Comparison of ENCODE assay signal across 20 cellular contexts in genomic region chr17:45104497-45104896, GRCh38. TPM values are rescaled to one million over a fixed set of nuclear protein-coding genes. Genes with fewer than 3 reads are reported as not detected.
DNase-seq lines count a peak whose midpoint lies in the region; ATAC-seq and TF ChIP-seq lines count a peak whose summit lies in the region.
"Had no signal": no experiment of that assay in that cellular context is flagged by ENCODE, and none has a peak within 500 bp of the region (broad histone marks: within the 10 kb centered on the region; RNA-seq: fewer than 3 reads in every experiment).

No MANE protein-coding gene starts in this region.

- no peak overlapping the region for H3K4me3 Mint-ChIP-seq in neural progenitor cell
- H3K4me3 Mint-ChIP-seq: CD4-positive, alpha-beta T cell had no signal

- H3K79me2 ChIP-seq in neural progenitor cell (ENCODE audit: low read depth), result no peaks in the 10 kb centered on the region
- no peaks in the 10 kb centered on the region for H3K79me2 ChIP-seq in GM23248 (ENCODE audit: insufficient read depth)

- H3K4me3 ChIP-seq in heart right ventricle (no peak overlapping the region), ascending aorta (no peak overlapping the region), neural progenitor cell (no peak overlapping the region), subcutaneous abdominal adipose tissue (ENCODE audit: low read depth in 1 of 5, low read length in 5 of 5) (no peak overlapping the region), GM23248 (no peak overlapping the region)

- no peaks in the 10 kb centered on the region for H3K9me2 ChIP-seq in GM23248 (ENCODE audit: insufficient read depth)

- intact Hi-C loops in heart right ventricle (cut with DNase I), result loop anchor here in 1 of 10 donors (10.0 kb wide), 1 partner anchor 330 kb away; no protein-coding TSS in a partner anchor
- intact Hi-C loops in cardiac septum (cut with DNase I), result no loop called here
- intact Hi-C loops in ascending aorta (cut with DNase I), result no loop called here

- no peaks in the 10 kb centered on the region for H3K4me1 Mint-ChIP-seq in neural progenitor cell

- no peak overlapping the region for H3K27ac Mint-ChIP-seq in neural progenitor cell
- H3K27ac Mint-ChIP-seq: CD4-positive, alpha-beta T cell had no signal

- no peaks in the 10 kb centered on the region for H3K27me3 ChIP-seq in heart right ventricle
- no peaks in the 10 kb centered on the region for H3K27me3 ChIP-seq in ascending aorta
- H3K27me3 ChIP-seq in neural progenitor cell, result no peaks in the 10 kb centered on the region
- H3K27me3 ChIP-seq in subcutaneous abdominal adipose tissue (ENCODE audit: control insufficient read depth in 5 of 5, insufficient read depth in 4 of 5, low read length in 5 of 5), result no peaks in the 10 kb centered on the region
- no peaks in the 10 kb centered on the region for H3K27me3 ChIP-seq in GM23248 (replicated peaks; ENCODE audit: insufficient read depth)
- H3K27me3 ChIP-seq: BE2C had no signal

- 82 to 83% methylated on average over 6 of the region's 6 CpGs for WGBS in heart right ventricle, 2 donors
- 84 to 86% methylated on average over 6 of the region's 6 CpGs for WGBS in GM23248 (ENCODE audit: low coverage in 1 of 2, low lambda C conversion rate in 2 of 2, missing lambda C conversion rate in 2 of 2), 2 experiments

- H3K27me3 Mint-ChIP-seq in neural progenitor cell (ENCODE audit: insufficient read depth, low read depth), result peaks cover 2% of the 10 kb centered on the region
- H3K27me3 Mint-ChIP-seq: CD4-positive, alpha-beta T cell had no signal

- H3K9me3 ChIP-seq in heart right ventricle, result no peaks in the 10 kb centered on the region
- H3K9me3 ChIP-seq in ascending aorta, result no peaks in the 10 kb centered on the region
- H3K9me3 ChIP-seq in neural progenitor cell (ENCODE audit: low read depth), result no peaks in the 10 kb centered on the region
- no peaks in the 10 kb centered on the region for H3K9me3 ChIP-seq in subcutaneous abdominal adipose tissue (ENCODE audit: control insufficient read depth in 5 of 5, low read length in 5 of 5)
- no peaks in the 10 kb centered on the region for H3K9me3 ChIP-seq in GM23248 (ENCODE audit: low read depth)
- H3K9me3 ChIP-seq: BE2C had no signal

- in situ Hi-C loops in GM23248 (cut with MboI), result no loop called here

- peaks cover 34% of the 10 kb centered on the region for H3K36me3 Mint-ChIP-seq in neural progenitor cell

- H3K27ac ChIP-seq in heart right ventricle (peak overlapping the region in 9 of 10 donors; percentile 35 to 94 (median 77)), ascending aorta (peak overlapping the region; percentile 22 to 50), neural progenitor cell (no peak overlapping the region), subcutaneous abdominal adipose tissue (ENCODE audit: low read depth, low read length) (peak overlapping the region; percentile 19), GM23248 (no peak overlapping the region)
- H3K27ac ChIP-seq: KMS-11 had no signal

- no peak for DNase-seq in heart right ventricle
- DNase-seq in cardiac septum (ENCODE audit: low spot score), result no peak
- no peak for DNase-seq in ascending aorta (ENCODE audit: low spot score in 2 of 2)
- DNase-seq in neural progenitor cell (ENCODE audit: low spot score), result peak; percentile 0
- no peak for DNase-seq in foreskin melanocyte
- no peak for DNase-seq in SKM-1 (lab: John Stamatoyannopoulos, UW; ENCODE audit: unreplicated experiment)
- no peak for DNase-seq in GM23248
- DNase-seq: BE2C; CD4-positive, alpha-beta T cell; GF-D8; NCI-H1417; NCI-H187 treated with DMSO at 0.1 percent for 48 hours; NCI-H226; NCI-H524; NCI-H82; OCI-M1; SIG-M5 had no signal

- H4K20me1 ChIP-seq in neural progenitor cell (ENCODE audit: low read depth) (no peaks in the 10 kb centered on the region), GM23248 (ENCODE audit: insufficient read depth) (no peaks in the 10 kb centered on the region; the same call in 1 of the 2 replicates)

- H2AFZ ChIP-seq in neural progenitor cell (replicated peaks) (no peak overlapping the region), GM23248 (no peak overlapping the region)

- no peak overlapping the region for H3K4me2 ChIP-seq in neural progenitor cell
- H3K4me2 ChIP-seq in GM23248 (ENCODE audit: unreplicated experiment), result no peak overlapping the region
- H3K4me2 ChIP-seq: KMS-11 had no signal

- H3K36me3 ChIP-seq in heart right ventricle (peaks cover 0 to 97% (median 63%) of the 10 kb centered on the region in 9 donors), ascending aorta (peaks cover 71 to 78% of the 10 kb centered on the region in 2 donors), neural progenitor cell (no peaks in the 10 kb centered on the region), subcutaneous abdominal adipose tissue (ENCODE audit: control insufficient read depth in 5 of 5, insufficient read depth in 5 of 5, low read length in 5 of 5) (peaks cover 0 to 88% (median 75%) of the 10 kb centered on the region in 5 donors), GM23248 (ENCODE audit: low read depth) (peaks cover 29% of the 10 kb centered on the region)

- H3F3A ChIP-seq in neural progenitor cell (ENCODE audit: low read depth), result no peaks in the 10 kb centered on the region
- H3F3A ChIP-seq in GM23248 (ENCODE audit: insufficient read depth), result 0 out of 2 replicates have a peak, but pooled peaks cover 8% of the 10 kb centered on the region

- peak in 1 of 8 donors; percentile 2 for ATAC-seq in heart right ventricle
- ATAC-seq: HepG2 had no signal

- H3K4me1 ChIP-seq in heart right ventricle (peaks cover 4 to 82% (median 50%) of the 10 kb centered on the region in 9 donors), ascending aorta (peaks cover 9 to 15% of the 10 kb centered on the region in 2 donors), neural progenitor cell (no peaks in the 10 kb centered on the region), subcutaneous abdominal adipose tissue (ENCODE audit: control insufficient read depth in 5 of 5, insufficient read depth in 5 of 5, low read length in 5 of 5) (peaks cover 0 to 37% (median 19%) of the 10 kb centered on the region in 5 donors), GM23248 (ENCODE audit: insufficient read depth) (0 out of 2 replicates have a peak, but pooled peaks cover 7% of the 10 kb centered on the region)
- H3K4me1 ChIP-seq: BE2C had no signal

- H3K9ac ChIP-seq in neural progenitor cell (no peak overlapping the region), subcutaneous abdominal adipose tissue (ENCODE audit: low read length in 5 of 5) (no peak overlapping the region), GM23248 (no peak overlapping the region)
- H3K9ac ChIP-seq: KMS-11 had no signal

- TF ChIP-seq CTCF in heart right ventricle (IDR thresholded peaks at IDR 0.05) (no peak), ascending aorta (IDR thresholded peaks at IDR 0.05) (no peak), neural progenitor cell (IDR thresholded peaks at IDR 0.05) (no peak)

- no peaks in the 10 kb centered on the region for H3K9me3 Mint-ChIP-seq in neural progenitor cell
- H3K9me3 Mint-ChIP-seq: CD4-positive, alpha-beta T cell had no signal

RNA-seq across cellular contexts. Expression of gene PLCD3, which starts 27.8 kb away (rescaled TPM):
- 100 to 1,000 TPM in 9 of 10 donors, 10 to 100 TPM in 1; 87.2 to 188 (median 115) TPM for total RNA-seq in heart right ventricle
- polyA plus RNA-seq in heart right ventricle, result 10 to 100 TPM; 44.6 to 72.3 TPM
- 87.6 TPM for total RNA-seq in cardiac septum
- 65.5 TPM for total RNA-seq in ascending aorta
- 16.0 and 31.4 TPM in 2 replicates for total RNA-seq in neural progenitor cell (ENCODE audit: low replicate concordance)
- total RNA-seq in GM23248 (2014; rRNA removed; shearing (Covaris generic)), result 30.2 and 48.3 TPM in 2 replicates
- 17.1 and 19.7 TPM in 2 replicates for polyA plus RNA-seq in GM23248 (2016; fragmentation: Nextera tagmentation; extraction: Ambion mirVana)

RNA-seq across cellular contexts. Expression of gene ACBD4, which starts 31.0 kb away (rescaled TPM):
- 1 to 10 TPM; 6.1 to 9.7 (median 7.3) TPM for total RNA-seq in heart right ventricle
- 10 to 100 TPM in 1 of 2 donors, 1 to 10 TPM in 1; 4.2 to 16.7 TPM for polyA plus RNA-seq in heart right ventricle
- 6.4 TPM for total RNA-seq in cardiac septum
- total RNA-seq in ascending aorta, result 14.7 TPM
- 6.8 and 17.3 TPM in 2 replicates for total RNA-seq in neural progenitor cell (ENCODE audit: low replicate concordance)
- 2.1 and 2.9 TPM in 2 replicates for total RNA-seq in GM23248 (2014; rRNA removed; shearing (Covaris generic))
- polyA plus RNA-seq in GM23248 (2016; fragmentation: Nextera tagmentation; extraction: Ambion mirVana), result 4.3 and 4.6 TPM in 2 replicates

RNA-seq across cellular contexts. Expression of gene NMT1, which starts 43.4 kb away (rescaled TPM):
- total RNA-seq in heart right ventricle (100 to 1,000 TPM in 1 of 10 donors, 10 to 100 TPM in 9; 60.6 to 110 (median 74.4) TPM), cardiac septum (74.8 TPM), ascending aorta (89.7 TPM), neural progenitor cell (ENCODE audit: low replicate concordance) (95.0 and 101 TPM in 2 replicates)
- polyA plus RNA-seq in heart right ventricle (10 to 100 TPM; 40.9 to 68.5 TPM), GM23248 (2016; fragmentation: Nextera tagmentation; extraction: Ambion mirVana) (95.7 and 96.1 TPM in 2 replicates)
- total RNA-seq in GM23248 (2014; rRNA removed; shearing (Covaris generic)), result 59.4 and 61.8 TPM in 2 replicates

RNA-seq across cellular contexts. Expression of gene HEXIM1, which starts 43.8 kb away (rescaled TPM):
- total RNA-seq in heart right ventricle (10 to 100 TPM; 17.0 to 37.4 (median 20.1) TPM), cardiac septum (19.8 TPM), ascending aorta (23.7 TPM), neural progenitor cell (ENCODE audit: low replicate concordance) (10.2 and 14.3 TPM in 2 replicates)
- polyA plus RNA-seq in heart right ventricle (10 to 100 TPM in 1 of 2 donors, 1 to 10 TPM in 1; 8.4 to 11.0 TPM), GM23248 (2016; fragmentation: Nextera tagmentation; extraction: Ambion mirVana) (9.5 and 10.6 TPM in 2 replicates)
- 11.6 and 16.2 TPM in 2 replicates for total RNA-seq in GM23248 (2014; rRNA removed; shearing (Covaris generic))

RNA-seq across cellular contexts. Expression of gene DCAKD, which starts 53.1 kb away (rescaled TPM):
- 10 to 100 TPM; 28.1 to 46.2 (median 32.7) TPM for total RNA-seq in heart right ventricle
- 10 to 100 TPM; 21.1 to 22.9 TPM for polyA plus RNA-seq in heart right ventricle
- 32.1 TPM for total RNA-seq in cardiac septum
- total RNA-seq in ascending aorta, result 5.0 TPM
- 31.4 and 91.5 TPM in 2 replicates for total RNA-seq in neural progenitor cell (ENCODE audit: low replicate concordance)
- total RNA-seq in GM23248 (2014; rRNA removed; shearing (Covaris generic)), result 37.1 and 45.8 TPM in 2 replicates
- polyA plus RNA-seq in GM23248 (2016; fragmentation: Nextera tagmentation; extraction: Ambion mirVana), result 24.8 and 28.0 TPM in 2 replicates

Comparison
In these comparisons a context has a peak if more than half of its experiments do, and no peak if none do; other contexts are left out.
1. H3K27ac ChIP-seq: peak in heart right ventricle (9 of 10), ascending aorta (2 of 2) and subcutaneous abdominal adipose tissue (single experiment); none in neural progenitor cell (single experiment) and GM23248 (single experiment).